9 cellular contexts compared by ENCODE assay signal in the genomic region with DNA sequence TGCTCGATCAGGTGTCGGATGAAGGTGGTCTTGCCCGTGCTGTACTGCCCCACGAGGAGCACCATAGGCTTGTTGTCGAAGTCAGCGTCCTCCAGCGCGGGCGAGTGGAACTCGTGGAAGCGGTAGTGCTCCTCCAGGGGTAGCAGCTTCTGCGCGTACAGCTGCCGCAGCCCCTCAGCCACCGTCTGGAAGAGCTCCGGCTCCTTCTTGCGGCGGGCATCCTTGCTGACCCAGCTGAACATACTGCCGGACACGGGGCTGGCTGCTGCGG. TPM values are rescaled to one million over a fixed set of nuclear protein-coding genes. Genes with fewer than 3 reads are reported as not detected.
A peak's percentile ranks its signal among the peaks of the same experiment; 100 is the strongest.
DNase-seq lines count a peak whose midpoint lies in the region; ATAC-seq and TF ChIP-seq lines count a peak whose summit lies in the region.
"Had no signal": no experiment of that assay in that cellular context is flagged by ENCODE, and none has a peak within 500 bp of the region (broad histone marks: within the 10 kb centered on the region; RNA-seq: fewer than 3 reads in every experiment).

No MANE protein-coding gene starts in this region.

- H3K4me3 Mint-ChIP-seq in activated T-helper 2 cell treated with anti-CD3 and anti-CD28 coated beads, Interferon-gamma antibody, Interleukin-2, Interleukin-4, amounts not matched to agents 10 μg/mL and 5 μg/mL and 100 μg/mL, durations not matched to agents 14 hours and 24 hours and 36 hours (ENCODE audit: low read depth) = peak overlapping the region; percentile 99

- H3K4me2 ChIP-seq in BLaER1 treated with 17β-estradiol and CSF1 and Interleukin-3, amounts not matched to agents 10 nM and 100 nM = peak overlapping the region; percentile 96 to 100 (median 98)
- peak overlapping the region; percentile 94 for H3K4me2 ChIP-seq in hepatocyte

- no peaks in the 10 kb centered on the region for H3K9me3 Mint-ChIP-seq in activated T-helper 2 cell treated with anti-CD3 and anti-CD28 coated beads, Interferon-gamma antibody, Interleukin-2, Interleukin-4, amounts not matched to agents 10 μg/mL and 5 μg/mL and 100 μg/mL, durations not matched to agents 14 hours and 24 hours and 36 hours

- TF ChIP-seq CTCF in hepatocyte (IDR thresholded peaks at IDR 0.05; ENCODE audit: poor library complexity) (no peak), spleen (IDR thresholded peaks at IDR 0.05 in 8 of 11, conservative IDR thresholded peaks at IDR 0.05 in 3 of 11) (no peak)

- peaks cover 55% of the 10 kb centered on the region for H3K79me2 ChIP-seq in hepatocyte

- H4K20me1 ChIP-seq in BLaER1 treated with 17β-estradiol and CSF1 and Interleukin-3, amounts not matched to agents 10 nM and 100 nM = peaks cover 45 to 52% (median 47%) of the 10 kb centered on the region in 11 experiments
- peaks cover 22% of the 10 kb centered on the region for H4K20me1 ChIP-seq in hepatocyte (ENCODE audit: insufficient read depth, poor library complexity, severe bottlenecking)

- H3K36me3 Mint-ChIP-seq in activated T-helper 2 cell treated with anti-CD3 and anti-CD28 coated beads, Interferon-gamma antibody, Interleukin-2, Interleukin-4, amounts not matched to agents 10 μg/mL and 5 μg/mL and 100 μg/mL, durations not matched to agents 14 hours and 24 hours and 36 hours (ENCODE audit: low read depth) = peaks cover 40% of the 10 kb centered on the region

- peak; percentile 11 for ATAC-seq in HG02623 (IDR thresholded peaks at IDR 0.05; ENCODE audit: unreplicated experiment)
- no peak for ATAC-seq in GM19351 (IDR thresholded peaks at IDR 0.05; ENCODE audit: unreplicated experiment)

- peaks cover 76 to 85% (median 81%) of the 10 kb centered on the region in 10 experiments for H3K4me1 ChIP-seq in BLaER1 treated with 17β-estradiol and CSF1 and Interleukin-3, amounts not matched to agents 10 nM and 100 nM
- peaks cover 28% of the 10 kb centered on the region for H3K4me1 ChIP-seq in hepatocyte (ENCODE audit: insufficient read depth)
- peaks cover 50 to 88% (median 77%) of the 10 kb centered on the region in 6 donors for H3K4me1 ChIP-seq in spleen

- 0% methylated on average over 13 of the region's 21 CpGs for WGBS in hepatocyte (ENCODE audit: low lambda C conversion rate, missing lambda C conversion rate)
- WGBS in spleen, 5 donors = 0% methylated on average over 16 to 21 of the region's 21 CpGs

- no peak for DNase-seq in activated T-helper 2 cell treated with anti-CD3 and anti-CD28 coated beads, Interferon-gamma antibody, Interleukin-2, Interleukin-4, amounts not matched to agents 10 μg/mL and 5 μg/mL and 100 μg/mL, durations not matched to agents 14 hours and 24 hours and 36 hours (ENCODE audit: low spot score)
- DNase-seq in hepatocyte (ENCODE audit: low spot score) (no peak), spleen (no peak), NCI-H1436 (lab: John Stamatoyannopoulos, UW) (no peak), GOT3 (lab: John Stamatoyannopoulos, UW) (no peak)

- H3K4me3 ChIP-seq in BLaER1 treated with 17β-estradiol and CSF1 and Interleukin-3, amounts not matched to agents 10 nM and 100 nM = peak overlapping the region; percentile 74 to 98 (median 90)
- peak overlapping the region; percentile 79 for H3K4me3 ChIP-seq in hepatocyte
- peak overlapping the region; percentile 86 to 99 (median 95) for H3K4me3 ChIP-seq in spleen

- H3K36me3 ChIP-seq in BLaER1 treated with 17β-estradiol and CSF1 and Interleukin-3, amounts not matched to agents 10 nM and 100 nM = peaks cover 5 to 29% (median 10%) of the 10 kb centered on the region in 11 experiments
- no peaks in the 10 kb centered on the region for H3K36me3 ChIP-seq in hepatocyte (replicated peaks; ENCODE audit: insufficient read depth, low read depth)
- H3K36me3 ChIP-seq in spleen = peaks cover 0 to 30% (median 5%) of the 10 kb centered on the region in 6 donors

- intact Hi-C loops in activated T-helper 2 cell treated with anti-CD3 and anti-CD28 coated beads, Interferon-gamma antibody, Interleukin-2, Interleukin-4, amounts not matched to agents 10 μg/mL and 5 μg/mL and 100 μg/mL, durations not matched to agents 14 hours and 24 hours and 36 hours (cut with micrococcal nuclease) = loop anchor here (2.0 to 10.0 kb wide), 2 partner anchors 17 to 617 kb away; a partner anchor contains a TSS
- intact Hi-C loops in spleen (cut with DNase I; ENCODE audit: low total_unique reads) = no loop called here

- TF ChIP-seq POLR2A in spleen (IDR thresholded peaks at IDR 0.05) = no peak

- no peaks in the 10 kb centered on the region for H3K27me3 Mint-ChIP-seq in activated T-helper 2 cell treated with anti-CD3 and anti-CD28 coated beads, Interferon-gamma antibody, Interleukin-2, Interleukin-4, amounts not matched to agents 10 μg/mL and 5 μg/mL and 100 μg/mL, durations not matched to agents 14 hours and 24 hours and 36 hours (ENCODE audit: low read depth)

- H3K27ac Mint-ChIP-seq in activated T-helper 2 cell treated with anti-CD3 and anti-CD28 coated beads, Interferon-gamma antibody, Interleukin-2, Interleukin-4, amounts not matched to agents 10 μg/mL and 5 μg/mL and 100 μg/mL, durations not matched to agents 14 hours and 24 hours and 36 hours = peak overlapping the region; percentile 60

- peak overlapping the region; percentile 20 for H2AFZ ChIP-seq in hepatocyte

- H3K9me3 ChIP-seq in BLaER1 treated with 17β-estradiol and CSF1 and Interleukin-3, amounts not matched to agents 10 nM and 100 nM (replicated peaks in 1 of 11) = no peaks in the 10 kb centered on the region
- no peaks in the 10 kb centered on the region for H3K9me3 ChIP-seq in hepatocyte (ENCODE audit: low read depth)
- no peaks in the 10 kb centered on the region for H3K9me3 ChIP-seq in spleen

- H3K27me3 ChIP-seq in BLaER1 treated with 17β-estradiol and CSF1 and Interleukin-3, amounts not matched to agents 10 nM and 100 nM = no peaks in the 10 kb centered on the region
- H3K27me3 ChIP-seq in hepatocyte (no peaks in the 10 kb centered on the region), spleen (replicated peaks in 1 of 7) (no peaks in the 10 kb centered on the region)

- H3K9me2 ChIP-seq in hepatocyte (replicated peaks; ENCODE audit: insufficient read depth) = no peaks in the 10 kb centered on the region

- H3K27ac ChIP-seq in BLaER1 treated with 17β-estradiol and CSF1 and Interleukin-3, amounts not matched to agents 10 nM and 100 nM = peak overlapping the region; percentile 62 to 98 (median 77); a peak in 21 of 22 replicates
- H3K27ac ChIP-seq in hepatocyte (peak overlapping the region; percentile 83), spleen (peak overlapping the region; percentile 67 to 98 (median 96))

- peaks cover 55% of the 10 kb centered on the region for H3K4me1 Mint-ChIP-seq in activated T-helper 2 cell treated with anti-CD3 and anti-CD28 coated beads, Interferon-gamma antibody, Interleukin-2, Interleukin-4, amounts not matched to agents 10 μg/mL and 5 μg/mL and 100 μg/mL, durations not matched to agents 14 hours and 24 hours and 36 hours (ENCODE audit: low read depth)

- peak overlapping the region; percentile 83 to 92 (median 86) for H3K9ac ChIP-seq in BLaER1 treated with 17β-estradiol and CSF1 and Interleukin-3, amounts not matched to agents 10 nM and 100 nM

RNA-seq across cellular contexts. Expression of a gene that starts 0.3 kb away (rescaled TPM):
- 107 TPM in 2 replicates for total RNA-seq in activated T-helper 2 cell treated with anti-CD3 and anti-CD28 coated beads, Interferon-gamma antibody, Interleukin-2, Interleukin-4, amounts not matched to agents 10 μg/mL and 5 μg/mL and 100 μg/mL, durations not matched to agents 14 hours and 24 hours and 36 hours
- total RNA-seq in hepatocyte = 44.8 and 52.4 TPM in 2 replicates
- polyA plus RNA-seq in hepatocyte = 66.6 and 69.5 TPM in 2 replicates
- 100 to 1,000 TPM; 117 to 337 (median 201) TPM for total RNA-seq in spleen
- polyA plus RNA-seq in spleen = 10 to 100 TPM; 51.9 to 93.9 (median 53.7) TPM

RNA-seq across cellular contexts. Expression of a gene that starts 33.7 kb away (rescaled TPM):
- total RNA-seq in activated T-helper 2 cell treated with anti-CD3 and anti-CD28 coated beads, Interferon-gamma antibody, Interleukin-2, Interleukin-4, amounts not matched to agents 10 μg/mL and 5 μg/mL and 100 μg/mL, durations not matched to agents 14 hours and 24 hours and 36 hours = 0.07 and 0.32 TPM in 2 replicates
- total RNA-seq in hepatocyte (6.5 and 8.4 TPM in 2 replicates), spleen (1 to 10 TPM; 1.9 to 4.6 (median 2.6) TPM)
- polyA plus RNA-seq in hepatocyte (3.1 and 5.5 TPM in 2 replicates), spleen (1 to 10 TPM in 2 of 3 donors, under 1 TPM in 1; 0.74 to 2.0 (median 1.0) TPM)

RNA-seq across cellular contexts. Expression of a gene that starts 38.9 kb away (rescaled TPM):
- total RNA-seq in activated T-helper 2 cell treated with anti-CD3 and anti-CD28 coated beads, Interferon-gamma antibody, Interleukin-2, Interleukin-4, amounts not matched to agents 10 μg/mL and 5 μg/mL and 100 μg/mL, durations not matched to agents 14 hours and 24 hours and 36 hours = 20.7 and 26.1 TPM in 2 replicates
- total RNA-seq in hepatocyte = 16.4 and 18.1 TPM in 2 replicates
- polyA plus RNA-seq in hepatocyte = 11.7 and 17.0 TPM in 2 replicates
- total RNA-seq in spleen = 10 to 100 TPM; 32.7 to 57.3 (median 40.3) TPM
- polyA plus RNA-seq in spleen = 10 to 100 TPM; 14.3 to 30.3 (median 28.8) TPM

RNA-seq across cellular contexts. Expression of a gene that starts 46.3 kb away (rescaled TPM):
- total RNA-seq in activated T-helper 2 cell treated with anti-CD3 and anti-CD28 coated beads, Interferon-gamma antibody, Interleukin-2, Interleukin-4, amounts not matched to agents 10 μg/mL and 5 μg/mL and 100 μg/mL, durations not matched to agents 14 hours and 24 hours and 36 hours = 13.6 and 16.1 TPM in 2 replicates
- 15.8 and 16.9 TPM in 2 replicates for total RNA-seq in hepatocyte
- polyA plus RNA-seq in hepatocyte = 16.2 and 19.5 TPM in 2 replicates
- total RNA-seq in spleen = 10 to 100 TPM; 21.9 to 45.1 (median 30.4) TPM
- 10 to 100 TPM; 10.8 to 25.4 (median 15.2) TPM for polyA plus RNA-seq in spleen

RNA-seq across cellular contexts. Expression of a gene that starts 57.5 kb away (rescaled TPM):
- not detected in 2 replicates for total RNA-seq in activated T-helper 2 cell treated with anti-CD3 and anti-CD28 coated beads, Interferon-gamma antibody, Interleukin-2, Interleukin-4, amounts not matched to agents 10 μg/mL and 5 μg/mL and 100 μg/mL, durations not matched to agents 14 hours and 24 hours and 36 hours
- total RNA-seq in hepatocyte = 2.0 TPM in 1 of 2 replicates, not detected in the other
- not detected in 2 replicates for polyA plus RNA-seq in hepatocyte
- not detected for total RNA-seq in spleen
- 1 to 10 TPM in 2 of 3 donors, under 1 TPM in 1; 0.89 to 4.4 (median 1.2) TPM for polyA plus RNA-seq in spleen
- total RNA-seq: myocyte had no signal
